9 cellular contexts compared by ENCODE assay signal in genomic region chr3:71681224-71681668, GRCh38. TPM values are rescaled to one million over a fixed set of nuclear protein-coding genes. Genes with fewer than 3 reads are reported as not detected.
DNase-seq lines count a peak whose midpoint lies in the region; ATAC-seq and TF ChIP-seq lines count a peak whose summit lies in the region.
"Had no signal": no experiment of that assay in that cellular context is flagged by ENCODE, and none has a peak within 500 bp of the region (broad histone marks: within the 10 kb centered on the region; RNA-seq: fewer than 3 reads in every experiment).

No MANE protein-coding gene starts in this region.

- POLR2A ChIA-PET in Caco-2 (lab: Charles Lee) = no interaction called here

- CTCF ChIA-PET in Caco-2 (lab: Charles Lee) = interaction anchor here (0.5 to 0.6 kb wide), 2 partner anchors 232 to 706 kb away, joined by 3 read pairs; no protein-coding TSS in a partner anchor

- no peaks in the 10 kb centered on the region for H3K9me3 Mint-ChIP-seq in Caco-2 (ENCODE audit: unreplicated experiment)
- no peaks in the 10 kb centered on the region for H3K9me3 Mint-ChIP-seq in stimulated activated naive B cell treated with anti-CD40 and anti-IgM and Interleukin-4, amounts not matched to agents 10 μg/mL and 1 μg/mL and 100 μg/mL, for 72 hours
- H3K9me3 Mint-ChIP-seq: IgD-negative memory B cell had no signal

- H3K36me3 ChIP-seq in Caco-2 (ENCODE audit: control insufficient read depth, insufficient read depth, low read length) (no peaks in the 10 kb centered on the region), right lobe of liver (no peaks in the 10 kb centered on the region)

- TF ChIP-seq POLR2A in right lobe of liver (IDR thresholded peaks at IDR 0.05) = no peak

- WGBS in right lobe of liver (ENCODE audit: insufficient coverage, low coverage, low lambda C conversion rate, missing lambda C conversion rate) = 15% methylated on average over 7 of the region's 7 CpGs

- BruUV-seq in Caco-2 (replicated peaks; lab: Mats Ljungman, UMichigan) = no TSS peak

- no peaks in the 10 kb centered on the region for H3K27me3 ChIP-seq in Caco-2 (replicated peaks; ENCODE audit: control insufficient read depth, insufficient read depth, low read length)
- no peaks in the 10 kb centered on the region for H3K27me3 ChIP-seq in right lobe of liver

- H3K4me3 Mint-ChIP-seq in Caco-2 (ENCODE audit: unreplicated experiment) = no peak overlapping the region
- no peak overlapping the region for H3K4me3 Mint-ChIP-seq in stimulated activated naive B cell treated with anti-CD40 and anti-IgM and Interleukin-4, amounts not matched to agents 10 μg/mL and 1 μg/mL and 100 μg/mL, for 72 hours
- H3K4me3 Mint-ChIP-seq: IgD-negative memory B cell had no signal

- peak; percentile 20 to 29 for TF ChIP-seq CTCF in Caco-2 (IDR thresholded peaks at IDR 0.05; ENCODE audit: insufficient read depth in 1 of 2, low read depth in 1 of 2, low read length in 1 of 2, severe bottlenecking in 1 of 2, unreplicated experiment in 1 of 2)
- TF ChIP-seq CTCF in right lobe of liver (IDR thresholded peaks at IDR 0.05) = peak; percentile 42 to 70 (median 48)

- peaks cover 3% of the 10 kb centered on the region for H3K27me3 Mint-ChIP-seq in Caco-2 (ENCODE audit: insufficient read depth, unreplicated experiment)
- H3K27me3 Mint-ChIP-seq in stimulated activated naive B cell treated with anti-CD40 and anti-IgM and Interleukin-4, amounts not matched to agents 10 μg/mL and 1 μg/mL and 100 μg/mL, for 72 hours = no peaks in the 10 kb centered on the region

- no peaks in the 10 kb centered on the region for H3K36me3 Mint-ChIP-seq in Caco-2 (ENCODE audit: insufficient read depth, unreplicated experiment)
- no peaks in the 10 kb centered on the region for H3K36me3 Mint-ChIP-seq in stimulated activated naive B cell treated with anti-CD40 and anti-IgM and Interleukin-4, amounts not matched to agents 10 μg/mL and 1 μg/mL and 100 μg/mL, for 72 hours

- H3K4me3 ChIP-seq in Caco-2 (ENCODE audit: low read depth, low read length) = no peak overlapping the region
- no peak overlapping the region for H3K4me3 ChIP-seq in right lobe of liver

- H3K27ac Mint-ChIP-seq in Caco-2 (ENCODE audit: unreplicated experiment) = no peak overlapping the region
- no peak overlapping the region for H3K27ac Mint-ChIP-seq in stimulated activated naive B cell treated with anti-CD40 and anti-IgM and Interleukin-4, amounts not matched to agents 10 μg/mL and 1 μg/mL and 100 μg/mL, for 72 hours
- H3K27ac Mint-ChIP-seq: IgD-negative memory B cell had no signal

- intact Hi-C loops in Caco-2 (cut with micrococcal nuclease; ENCODE audit: unreplicated experiment) = no loop called here
- intact Hi-C loops in right lobe of liver (cut with DNase I) = no loop called here

- H3K27ac ChIP-seq in right lobe of liver = no peak overlapping the region

- ATAC-seq in HG02610 (IDR thresholded peaks at IDR 0.05; ENCODE audit: unreplicated experiment) (peak; percentile 55), right lobe of liver (peak; percentile 61 to 89 (median 73)), GM21515 (IDR thresholded peaks at IDR 0.05; ENCODE audit: unreplicated experiment) (no peak)
- ATAC-seq in stimulated activated naive B cell treated with anti-CD40 and anti-IgM and Interleukin-4, amounts not matched to agents 10 μg/mL and 1 μg/mL and 100 μg/mL, for 72 hours (replicated peaks) = peak; percentile 69 to 74

- H3K4me1 ChIP-seq in Caco-2 = no peaks in the 10 kb centered on the region
- no peaks in the 10 kb centered on the region for H3K4me1 ChIP-seq in right lobe of liver

- H3K9me3 ChIP-seq in Caco-2 (no peaks in the 10 kb centered on the region), right lobe of liver (no peaks in the 10 kb centered on the region)

- DNase-seq in Caco-2 = no peak
- DNase-seq in SKM-1 (lab: John Stamatoyannopoulos, UW; ENCODE audit: unreplicated experiment) = peak; percentile 53
- peak; percentile 77 for DNase-seq in dermis blood vessel endothelial cell
- DNase-seq in right lobe of liver = peak in 1 of 3 donors; percentile 30
- peak; percentile 11 for DNase-seq in stimulated activated naive B cell treated with anti-CD40 and anti-IgM and Interleukin-4, amounts not matched to agents 10 μg/mL and 1 μg/mL and 100 μg/mL, for 72 hours
- DNase-seq in OCI-M2 (lab: John Stamatoyannopoulos, UW; ENCODE audit: unreplicated experiment) = no peak

- H3K4me1 Mint-ChIP-seq in Caco-2 (ENCODE audit: low read depth, unreplicated experiment) = no peaks in the 10 kb centered on the region
- no peaks in the 10 kb centered on the region for H3K4me1 Mint-ChIP-seq in stimulated activated naive B cell treated with anti-CD40 and anti-IgM and Interleukin-4, amounts not matched to agents 10 μg/mL and 1 μg/mL and 100 μg/mL, for 72 hours
- H3K4me1 Mint-ChIP-seq: IgD-negative memory B cell had no signal

RNA-seq across cellular contexts. Expression of gene EIF4E3, which starts 44.0 kb away (rescaled TPM):
- total RNA-seq in Caco-2 (2022) (1.2 and 1.7 TPM in 2 replicates), dermis blood vessel endothelial cell (2.5 and 2.6 TPM in 2 replicates), right lobe of liver (10 to 100 TPM in 2 of 6 experiments, 1 to 10 TPM in 4; 6.4 to 12.2 (median 8.2) TPM)

Comparison
In these comparisons a context has a peak if more than half of its experiments do, and no peak if none do; other contexts are left out.
1. DNase-seq: peak in SKM-1 (single experiment), dermis blood vessel endothelial cell (single experiment) and stimulated activated naive B cell treated with anti-CD40 and anti-IgM and Interleukin-4, amounts not matched to agents 10 μg/mL and 1 μg/mL and 100 μg/mL, for 72 hours (single experiment); none in Caco-2 (0 of 2) and OCI-M2 (single experiment).